Comparison of ENCODE assay signal across 1 cellular context in genomic region chr2:88066543-88066942, GRCh38.
TF ChIP-seq lines count a peak whose summit lies in the region.

No MANE protein-coding gene starts in this region.

TF ChIP-seq in SK-N-SH, 30 proteins besides CTCF, POLR2A, EP300 and RAD21 (continued from another document):
- TF ChIP-seq ZBTB33 (IDR thresholded peaks at IDR 0.05; ENCODE audit: borderline replicate concordance, low read depth) (no peak), RFX5 (IDR thresholded peaks at IDR 0.05; ENCODE audit: low read length) (no peak), REST (IDR thresholded peaks at IDR 0.05; ENCODE audit: low read depth, low read length) (no peak), CHD2 (IDR thresholded peaks at IDR 0.05; ENCODE audit: low read length, partially characterized antibody) (no peak), FOXM1 (IDR thresholded peaks at IDR 0.05; ENCODE audit: low read depth) (no peak)
